Comparison of ENCODE assay signal across 8 cellular contexts in the genomic region with DNA sequence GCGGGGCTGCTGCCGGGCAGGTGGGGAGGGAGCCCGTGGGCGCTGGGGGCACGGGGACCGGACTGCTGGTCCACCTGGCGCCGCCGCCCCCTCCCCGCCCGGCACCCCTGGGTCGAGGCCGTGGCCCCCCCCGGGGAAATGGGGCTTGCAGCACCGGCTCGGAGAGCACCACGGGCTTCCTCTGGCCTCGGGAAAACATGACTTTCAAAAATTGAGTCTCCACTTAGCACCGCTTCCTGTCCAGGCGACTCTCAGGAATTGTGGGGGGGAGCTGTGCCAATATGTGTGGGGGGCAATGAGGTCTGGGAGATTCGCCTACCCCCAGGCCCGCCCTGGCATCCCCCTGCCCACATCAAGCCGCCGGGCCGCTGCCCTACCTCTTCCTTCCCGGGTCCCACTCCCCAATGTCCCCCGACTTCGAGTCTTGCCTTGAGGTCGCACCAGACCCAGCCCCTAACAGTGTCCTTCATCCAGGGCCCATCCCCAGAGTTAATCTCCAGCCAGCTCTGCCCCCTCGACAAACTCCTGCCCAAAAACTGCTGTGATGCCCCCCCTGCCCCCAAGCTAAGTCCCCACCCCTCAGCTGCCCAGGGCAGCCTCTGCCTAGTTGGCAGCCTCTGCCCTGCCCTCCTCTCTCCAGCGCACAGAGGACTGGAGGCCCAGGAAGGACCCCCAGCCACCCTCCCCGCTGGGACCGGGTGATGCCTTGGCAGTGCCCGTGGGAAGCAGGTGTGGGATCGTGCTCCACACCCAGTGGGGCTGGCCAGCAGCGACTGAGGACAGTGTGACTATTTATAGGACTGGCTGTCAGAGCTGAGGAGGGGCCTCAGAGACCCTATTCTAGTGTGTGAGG. TPM values are rescaled to one million over a fixed set of nuclear protein-coding genes. Genes with fewer than 3 reads are reported as not detected.
DNase-seq lines count a peak whose midpoint lies in the region; ATAC-seq and TF ChIP-seq lines count a peak whose summit lies in the region.

No MANE protein-coding gene starts in this region.

- no peak for TF ChIP-seq POLR2A in stomach (IDR thresholded peaks at IDR 0.05)

- H3K9me3 ChIP-seq in iPS-20b (ENCODE audit: insufficient read depth, low read depth, low read length) (no peaks in the 10 kb centered on the region), stomach (no peaks in the 10 kb centered on the region)

- intact Hi-C loops in stomach (cut with DNase I; ENCODE audit: low total_unique reads) = no loop called here

- peak in 1 of 7 experiments; percentile 6 for TF ChIP-seq CTCF in stomach (IDR thresholded peaks at IDR 0.05)

- H3K4me3 ChIP-seq in iPS-20b (ENCODE audit: low read length) = peak overlapping the region; percentile 18; the same call in 1 of the 2 replicates
- H3K4me3 ChIP-seq in stomach = peak overlapping the region; percentile 45 to 52 (median 48)

- no peak for ATAC-seq in activated T-helper 17 cell treated with anti-CD3 and anti-CD28 coated beads, Interleukin-2, amount 50 U/mL, for 72 hours (replicated peaks)

- H3K27me3 ChIP-seq in iPS-20b (ENCODE audit: insufficient read depth, low read length) (peaks cover 9% of the 10 kb centered on the region; the same call in 1 of the 2 replicates), stomach (peaks cover 0 to 95% (median 59%) of the 10 kb centered on the region in 3 donors)

- DNase-seq in T-helper 1 cell (no peak), stomach (no peak), NK-92 (lab: John Stamatoyannopoulos, UW; ENCODE audit: unreplicated experiment) (no peak), GOT3 (lab: John Stamatoyannopoulos, UW) (no peak)
- no peak for DNase-seq in central memory CD4-positive, alpha-beta T cell

- H3K27ac ChIP-seq in iPS-20b (ENCODE audit: low read length) (no peak overlapping the region), stomach (peak overlapping the region in 2 of 5 donors; percentile 13 to 57)

- H3K9ac ChIP-seq in iPS-20b (ENCODE audit: low read depth, low read length) = no peak overlapping the region

- H3K4me1 ChIP-seq in iPS-20b (ENCODE audit: insufficient read depth, low read length) (no peaks in the 10 kb centered on the region), stomach (peaks cover 11 to 41% (median 29%) of the 10 kb centered on the region in 4 donors)

- TF ChIP-seq EP300 in stomach (IDR thresholded peaks at IDR 0.05) = no peak

- H3K4me3 Mint-ChIP-seq in T-helper 1 cell treated with Interleukin-12 subunit alpha and Interleukin-12 subunit beta and Interleukin-4 antibody, amounts not matched to agents 30 μg/mL and 1 μg/mL, for 36 hours = peak overlapping the region; percentile 63
- peak overlapping the region; percentile 29 for H3K4me3 Mint-ChIP-seq in activated T-helper 17 cell treated with anti-CD3 and anti-CD28 coated beads, Interleukin-2, amount 50 U/mL, for 72 hours

- WGBS in stomach, 5 donors = 21 to 47% (median 27%) methylated on average over 16 to 36 of the region's 36 CpGs

- H3K36me3 ChIP-seq in iPS-20b (ENCODE audit: insufficient read depth, low read depth, low read length) (no peaks in the 10 kb centered on the region), stomach (no peaks in the 10 kb centered on the region)

- no peaks in the 10 kb centered on the region for H3K4me1 Mint-ChIP-seq in T-helper 1 cell treated with Interleukin-12 subunit alpha and Interleukin-12 subunit beta and Interleukin-4 antibody, amounts not matched to agents 30 μg/mL and 1 μg/mL, for 36 hours (ENCODE audit: low read depth)
- H3K4me1 Mint-ChIP-seq in activated T-helper 17 cell treated with anti-CD3 and anti-CD28 coated beads, Interleukin-2, amount 50 U/mL, for 72 hours = no peaks in the 10 kb centered on the region

- no peak overlapping the region for H3K27ac Mint-ChIP-seq in T-helper 1 cell treated with Interleukin-12 subunit alpha and Interleukin-12 subunit beta and Interleukin-4 antibody, amounts not matched to agents 30 μg/mL and 1 μg/mL, for 36 hours
- H3K27ac Mint-ChIP-seq in activated T-helper 17 cell treated with anti-CD3 and anti-CD28 coated beads, Interleukin-2, amount 50 U/mL, for 72 hours = no peak overlapping the region

- peaks cover 17% of the 10 kb centered on the region for H3K27me3 Mint-ChIP-seq in T-helper 1 cell treated with Interleukin-12 subunit alpha and Interleukin-12 subunit beta and Interleukin-4 antibody, amounts not matched to agents 30 μg/mL and 1 μg/mL, for 36 hours (ENCODE audit: low read depth)
- peaks cover 5% of the 10 kb centered on the region for H3K27me3 Mint-ChIP-seq in activated T-helper 17 cell treated with anti-CD3 and anti-CD28 coated beads, Interleukin-2, amount 50 U/mL, for 72 hours

- H3K9me3 Mint-ChIP-seq in T-helper 1 cell treated with Interleukin-12 subunit alpha and Interleukin-12 subunit beta and Interleukin-4 antibody, amounts not matched to agents 30 μg/mL and 1 μg/mL, for 36 hours = no peaks in the 10 kb centered on the region
- no peaks in the 10 kb centered on the region for H3K9me3 Mint-ChIP-seq in activated T-helper 17 cell treated with anti-CD3 and anti-CD28 coated beads, Interleukin-2, amount 50 U/mL, for 72 hours

- no peaks in the 10 kb centered on the region for H3K36me3 Mint-ChIP-seq in T-helper 1 cell treated with Interleukin-12 subunit alpha and Interleukin-12 subunit beta and Interleukin-4 antibody, amounts not matched to agents 30 μg/mL and 1 μg/mL, for 36 hours (ENCODE audit: low read depth)
- H3K36me3 Mint-ChIP-seq in activated T-helper 17 cell treated with anti-CD3 and anti-CD28 coated beads, Interleukin-2, amount 50 U/mL, for 72 hours (ENCODE audit: low read depth) = no peaks in the 10 kb centered on the region

RNA-seq across cellular contexts. Expression of a gene that starts 3.9 kb away (rescaled TPM):
- total RNA-seq in activated T-helper 17 cell treated with anti-CD3 and anti-CD28 coated beads, Interleukin-2, amount 50 U/mL, for 72 hours = 1 to 10 TPM in 1 of 2 donors, under 1 TPM in 1; 0.78 to 1.0 TPM
- 1,000 to 10,000 TPM in 1 of 5 donors, 10 to 100 TPM in 4; 20.9 to 1,085 (median 42.0) TPM for total RNA-seq in stomach
- 100 to 1,000 TPM in 1 of 3 donors, 10 to 100 TPM in 2; 44.8 to 113 (median 79.2) TPM for polyA plus RNA-seq in stomach

RNA-seq across cellular contexts. Expression of a gene that starts 20.7 kb away (rescaled TPM):
- 10 to 100 TPM; 14.6 to 15.6 TPM for total RNA-seq in activated T-helper 17 cell treated with anti-CD3 and anti-CD28 coated beads, Interleukin-2, amount 50 U/mL, for 72 hours
- 100 to 1,000 TPM in 2 of 5 donors, 10 to 100 TPM in 3; 49.6 to 135 (median 68.8) TPM for total RNA-seq in stomach
- polyA plus RNA-seq in stomach = 10 to 100 TPM; 32.7 to 88.7 (median 75.1) TPM

RNA-seq across cellular contexts. Expression of a gene that starts 45.8 kb away (rescaled TPM):
- total RNA-seq in activated T-helper 17 cell treated with anti-CD3 and anti-CD28 coated beads, Interleukin-2, amount 50 U/mL, for 72 hours = not detected
- 10 to 100 TPM in 1 of 5 donors, 1 to 10 TPM in 2, under 1 TPM in 1, not detected in 1; 0.45 to 10.4 (median 5.8) TPM for total RNA-seq in stomach
- polyA plus RNA-seq in stomach = 1 to 10 TPM; 1.6 to 4.7 (median 4.0) TPM

Comparison
In these comparisons a context has a peak if more than half of its experiments do, and no peak if none do; other contexts are left out.
1. RNA of a gene that starts 3.9 kb away (total RNA-seq): 20.9 to 1,085 TPM in stomach; 0.78 to 1.0 TPM in activated T-helper 17 cell treated with anti-CD3 and anti-CD28 coated beads, Interleukin-2, amount 50 U/mL, for 72 hours; every median in the first group is over 10 times any median in the second.